14 cellular contexts compared by ENCODE assay signal in the genomic region with DNA sequence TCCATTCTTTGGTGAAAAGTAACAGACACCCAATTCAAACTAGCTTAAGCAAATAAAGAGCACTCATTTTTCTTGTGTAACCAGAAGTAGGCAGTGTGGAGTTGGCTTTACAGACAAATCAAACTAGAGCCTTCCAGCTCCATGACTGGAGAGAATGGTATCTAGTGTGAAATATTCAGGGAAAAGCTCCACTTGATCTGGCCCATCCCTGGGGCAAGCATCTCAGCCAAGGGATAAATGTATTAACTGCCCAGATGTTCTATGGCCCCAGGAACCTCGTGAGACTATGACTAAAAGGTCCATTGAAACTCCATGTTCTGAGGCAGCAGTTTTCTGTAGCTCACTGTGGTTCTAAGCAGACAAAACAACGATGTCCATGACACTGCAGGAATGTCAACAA. TPM values are rescaled to one million over a fixed set of nuclear protein-coding genes. Genes with fewer than 3 reads are reported as not detected.
DNase-seq lines count a peak whose midpoint lies in the region; ATAC-seq, FAIRE-seq and TF ChIP-seq lines count a peak whose summit lies in the region.
"Had no signal": no experiment of that assay in that cellular context is flagged by ENCODE, and none has a peak within 500 bp of the region (broad histone marks: within the 10 kb centered on the region; RNA-seq: fewer than 3 reads in every experiment).

No MANE protein-coding gene starts in this region.

- peak; percentile 9 for TF ChIP-seq CTCF in cardiac fibroblast (IDR thresholded peaks at IDR 0.05; ENCODE audit: low read depth, low read length)

- no peak overlapping the region for H3K27ac ChIP-seq in small intestine (ENCODE audit: low read depth in 1 of 2, low read length in 1 of 2)
- H3K27ac ChIP-seq: epithelial cell of prostate had no signal

- no peaks in the 10 kb centered on the region for H3K9me3 ChIP-seq in small intestine (ENCODE audit: control insufficient read depth, low read depth)

- peak; percentile 31 for DNase-seq in AG20443 (ENCODE audit: low spot score)
- peak; percentile 70 for DNase-seq in HCEC 1CT
- DNase-seq in cardiac fibroblast (ENCODE audit: low read depth in 2 of 2), result peak; percentile 16 to 26
- no peak for DNase-seq in left lobe of liver (ENCODE audit: low spot score)
- DNase-seq in small intestine, result no peak
- DNase-seq in activated CD4-positive, alpha-beta T cell treated with anti-CD3 and anti-CD28 coated beads for 4 hours, result no peak
- no peak for DNase-seq in NCI-H146 (lab: John Stamatoyannopoulos, UW)
- DNase-seq: kidney glomerular epithelial cell; NCI-H187; nucleus accumbens; stimulated activated CD4-positive, alpha-beta T cell treated with anti-CD3 and anti-CD28 coated beads, Interleukin-4, amount 100 ng/mL, for 24 hours had no signal

- 53 to 82% (median 63%) methylated on average over 2 of the region's 2 CpGs for WGBS in small intestine, 3 donors

- no peaks in the 10 kb centered on the region for H3K4me1 ChIP-seq in small intestine (ENCODE audit: control insufficient read depth in 2 of 2, insufficient read depth in 1 of 2, low read depth in 1 of 2, low read length in 1 of 2)

- ATAC-seq in left lobe of liver (peak; percentile 78), HG02840 (IDR thresholded peaks at IDR 0.05; ENCODE audit: low FRiP score, unreplicated experiment) (no peak)

- FAIRE-seq in small intestine (lab: Jason Lieb, UNC), result no peak
- FAIRE-seq: astrocyte had no signal

- H3K36me3 ChIP-seq in small intestine (ENCODE audit: control insufficient read depth in 2 of 2, insufficient read depth in 2 of 2, low read length in 2 of 2), result no peaks in the 10 kb centered on the region

- no peaks in the 10 kb centered on the region for H3K27me3 ChIP-seq in small intestine (ENCODE audit: control insufficient read depth in 2 of 2, insufficient read depth in 2 of 2, low read length in 2 of 2)

- no peak overlapping the region for H3K4me3 ChIP-seq in cardiac fibroblast (replicated peaks in 1 of 2; ENCODE audit: low read depth in 2 of 2, low read length in 2 of 2)
- H3K4me3 ChIP-seq in small intestine (ENCODE audit: low read depth in 1 of 2, low read length in 2 of 2), result no peak overlapping the region

RNA-seq across cellular contexts. Expression of a gene that starts 49.9 kb away (rescaled TPM):
- 9.5 TPM for total RNA-seq in left lobe of liver
- polyA plus RNA-seq in small intestine, result 1 to 10 TPM; 2.4 to 8.1 (median 4.0) TPM

Comparison
In these comparisons a context has a peak if more than half of its experiments do, and no peak if none do; other contexts are left out.
1. DNase-seq: peak in AG20443 (single experiment), HCEC 1CT (single experiment) and cardiac fibroblast (2 of 2); none in left lobe of liver (single experiment), small intestine (single experiment), activated CD4-positive, alpha-beta T cell treated with anti-CD3 and anti-CD28 coated beads for 4 hours (0 of 2) and NCI-H146 (single experiment).